ENCODE assay signal across 8 cellular contexts in the genomic region with DNA sequence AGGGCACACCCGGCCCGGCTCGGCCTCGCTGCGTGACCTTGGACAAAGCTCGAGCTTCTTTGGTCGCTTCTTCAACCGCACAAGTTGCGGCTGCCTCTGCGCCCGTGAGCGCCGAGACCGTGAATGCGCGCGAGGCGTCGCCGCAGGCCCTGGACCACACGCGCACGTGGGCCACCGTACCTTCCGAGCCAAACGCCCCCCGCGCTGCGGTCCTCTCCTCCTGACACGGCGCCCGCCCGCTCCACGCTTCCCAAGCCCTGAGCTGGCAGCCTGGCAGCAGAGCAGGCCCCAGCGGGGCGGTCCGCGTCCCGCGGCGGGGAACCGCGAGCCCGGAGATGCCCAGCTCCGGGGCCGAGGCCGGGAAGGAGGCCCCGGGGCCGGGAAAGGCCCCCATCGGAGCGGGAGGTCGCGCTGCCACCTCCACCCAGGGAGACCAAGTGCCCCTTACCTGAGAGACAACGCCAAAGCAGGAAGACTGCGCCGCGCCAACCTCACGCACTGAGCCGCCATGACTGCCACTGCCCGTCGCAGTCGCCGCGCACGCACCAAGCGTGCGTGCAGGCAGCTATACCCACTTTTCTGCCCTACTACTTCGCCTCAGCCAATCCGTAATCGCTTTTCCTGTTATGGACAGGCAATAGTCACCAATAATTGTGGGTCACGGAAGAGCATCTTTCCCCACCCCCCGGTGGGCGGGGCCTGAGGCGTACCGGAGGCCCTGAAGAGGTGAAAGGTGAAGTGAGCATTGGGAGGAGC. TPM values are rescaled to one million over a fixed set of nuclear protein-coding genes. Genes with fewer than 3 reads are reported as not detected.
DNase-seq lines count a peak whose midpoint lies in the region; ATAC-seq lines count a peak whose summit lies in the region.

A gene (minus strand): TSS at position 542 of the 756 bp plus-strand sequence. CDS start 32 bp downstream, at position 510.

- peaks cover 24 to 43% (median 36%) of the 10 kb centered on the region in 11 experiments for H3K36me3 ChIP-seq in BLaER1 treated with 17β-estradiol and CSF1 and Interleukin-3, amounts not matched to agents 10 nM and 100 nM

- ATAC-seq in HG03439 (IDR thresholded peaks at IDR 0.05; ENCODE audit: unreplicated experiment), result peak; percentile 92
- peak; percentile 92 for ATAC-seq in left colon

- H3K4me3 ChIP-seq in BLaER1 treated with 17β-estradiol and CSF1 and Interleukin-3, amounts not matched to agents 10 nM and 100 nM, result peak within 1 kb of the TSS; percentile 86 to 99 (median 90)

- H4K20me1 ChIP-seq in BLaER1 treated with 17β-estradiol and CSF1 and Interleukin-3, amounts not matched to agents 10 nM and 100 nM, result peaks cover 39 to 51% (median 49%) of the 10 kb centered on the region in 11 experiments; a peak in 21 of 22 replicates

- H3K9ac ChIP-seq in BLaER1 treated with 17β-estradiol and CSF1 and Interleukin-3, amounts not matched to agents 10 nM and 100 nM, result peak within 1 kb of the TSS; percentile 85 to 95 (median 93)

- peaks cover 0 to 13% (median 9%) of the 10 kb centered on the region in 11 experiments; a peak in 10 of 22 replicates for H3K27me3 ChIP-seq in BLaER1 treated with 17β-estradiol and CSF1 and Interleukin-3, amounts not matched to agents 10 nM and 100 nM

- H3K9me3 ChIP-seq in BLaER1 treated with 17β-estradiol and CSF1 and Interleukin-3, amounts not matched to agents 10 nM and 100 nM (replicated peaks in 1 of 11), result no peaks in the 10 kb centered on the region

- DNase-seq in GM19238 (ENCODE audit: insufficient read length, low spot score) (peak; percentile 92), NCI-H510A (lab: John Stamatoyannopoulos, UW) (peak; percentile 86), dedifferentiated amniotic fluid mesenchymal stem cell (ENCODE audit: extremely low spot score) (peak; percentile 99), left colon (peak; percentile 67 to 99)
- DNase-seq in activated CD4-positive, CD25-positive, alpha-beta regulatory T cell treated with anti-CD3 and anti-CD28 coated beads, Interleukin-2, amount 50 U/mL, for 72 hours, result peak; percentile 100
- DNase-seq in stimulated activated CD4-positive, alpha-beta T cell treated with anti-CD3 and anti-CD28 coated beads, Interleukin-1b, Interleukin-23, amount 100 ng/mL, for 48 hours, result peak; percentile 100

- peak within 1 kb of the TSS; percentile 69 to 95 (median 93) for H3K27ac ChIP-seq in BLaER1 treated with 17β-estradiol and CSF1 and Interleukin-3, amounts not matched to agents 10 nM and 100 nM

- intact Hi-C loops in left colon (cut with DNase I, micrococcal nuclease), result no loop called here

- H3K4me2 ChIP-seq in BLaER1 treated with 17β-estradiol and CSF1 and Interleukin-3, amounts not matched to agents 10 nM and 100 nM, result peak within 1 kb of the TSS; percentile 93 to 99 (median 96)

- peaks cover 34 to 43% (median 38%) of the 10 kb centered on the region in 10 experiments for H3K4me1 ChIP-seq in BLaER1 treated with 17β-estradiol and CSF1 and Interleukin-3, amounts not matched to agents 10 nM and 100 nM

RNA-seq across cellular contexts. Expression of the gene that starts here (rescaled TPM):
- 10 to 100 TPM; 29.5 to 36.0 TPM for total RNA-seq in left colon

Comparison
In these comparisons a context has a peak if more than half of its experiments do, and no peak if none do; other contexts are left out.
1. Peak in every context shown above with its lines: DNase-seq, ATAC-seq, H3K4me3 ChIP-seq and H3K27ac ChIP-seq.